ENCODE assay signal across 13 cellular contexts in the genomic region with DNA sequence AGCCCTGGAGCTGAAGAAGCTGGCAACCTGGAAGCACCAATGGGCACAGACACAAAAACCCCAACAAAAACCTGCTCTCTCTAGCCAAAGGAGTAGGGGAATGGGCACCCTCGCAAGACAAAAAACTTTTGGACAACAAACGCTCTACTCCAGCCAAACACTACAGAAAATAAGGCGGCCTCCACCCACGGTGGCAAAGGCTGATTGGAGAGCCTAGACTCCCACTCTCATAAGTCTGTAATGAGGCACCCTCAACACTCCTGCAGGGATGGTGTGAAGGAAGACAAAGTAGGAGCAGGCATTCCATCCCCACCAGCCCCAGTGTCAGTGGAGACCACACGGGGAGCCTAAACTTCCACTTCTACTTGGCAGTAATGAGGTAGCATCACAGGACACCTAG. TPM values are rescaled to one million over a fixed set of nuclear protein-coding genes. Genes with fewer than 3 reads are reported as not detected.
A peak's percentile ranks its signal among the peaks of the same experiment; 100 is the strongest.
DNase-seq lines count a peak whose midpoint lies in the region; ATAC-seq, FAIRE-seq and TF ChIP-seq lines count a peak whose summit lies in the region.
"Had no signal": no experiment of that assay in that cellular context is flagged by ENCODE, and none has a peak within 500 bp of the region (broad histone marks: within the 10 kb centered on the region; RNA-seq: fewer than 3 reads in every experiment).

No MANE protein-coding gene starts in this region.

- CTCF ChIA-PET in HepG2 (lab: Yijun Ruan, JAX; ENCODE audit: low intra/inter-chr PET ratio, low total read pairs), result no interaction called here
- CTCF ChIA-PET in PC-3 (lab: Charles Lee), result interaction anchor here (0.6 kb wide), 1 partner anchor 19 kb away, joined by 3 read pairs; no protein-coding TSS in a partner anchor

- H2AFZ ChIP-seq in HepG2 (ENCODE audit: low read length) (no peak overlapping the region), PC-3 (ENCODE audit: low read length) (no peak overlapping the region), hepatocyte (no peak overlapping the region), smooth muscle cell (ENCODE audit: low read depth) (no peak overlapping the region)

- FAIRE-seq in HepG2 (lab: Jason Lieb, UNC), result no peak

- H3F3A ChIP-seq in PC-3 (ENCODE audit: low read length, unreplicated experiment) (peaks cover 4% of the 10 kb centered on the region), smooth muscle cell (ENCODE audit: low read depth) (peaks cover 12% of the 10 kb centered on the region)

- no peaks in the 10 kb centered on the region for H3K9me2 ChIP-seq in PC-3 (replicated peaks; ENCODE audit: low read length)
- no peaks in the 10 kb centered on the region for H3K9me2 ChIP-seq in hepatocyte (replicated peaks; ENCODE audit: insufficient read depth)

- H3K9ac ChIP-seq in HepG2 (ENCODE audit: insufficient read depth, low read depth, low read length) (no peak overlapping the region), PC-3 (ENCODE audit: low read length) (no peak overlapping the region), smooth muscle cell (ENCODE audit: low read depth) (no peak overlapping the region)

- intact Hi-C loops in HepG2 (cut with micrococcal nuclease; ENCODE audit: unreplicated experiment) (no loop called here), right lobe of liver (cut with DNase I) (no loop called here), PC-3 (cut with micrococcal nuclease) (no loop called here)

- TF ChIP-seq POLR2A in HepG2 (IDR thresholded peaks at IDR 0.05; ENCODE audit: insufficient read depth in 1 of 2, low read depth in 2 of 2, low read length in 2 of 2), result no peak
- no peak for TF ChIP-seq POLR2A in right lobe of liver (IDR thresholded peaks at IDR 0.05)

- H3K79me2 ChIP-seq in HepG2 (ENCODE audit: insufficient read depth, low read length) (peaks cover 96% of the 10 kb centered on the region), PC-3 (ENCODE audit: low read length) (peaks cover 90% of the 10 kb centered on the region), hepatocyte (peaks cover 85% of the 10 kb centered on the region), smooth muscle cell (ENCODE audit: low read depth) (peaks cover 79% of the 10 kb centered on the region)

- H3K36me3 ChIP-seq in HepG2 (replicated peaks in 1 of 2; ENCODE audit: control insufficient read depth in 1 of 2, insufficient read depth in 2 of 2, low read length in 2 of 2) (peaks cover 4 to 24% of the 10 kb centered on the region in 2 experiments; a peak in 4 of 5 replicates), right lobe of liver (no peaks in the 10 kb centered on the region), PC-3 (ENCODE audit: low read depth, low read length) (peaks cover 8% of the 10 kb centered on the region), hepatocyte (replicated peaks; ENCODE audit: insufficient read depth, low read depth) (no peaks in the 10 kb centered on the region), smooth muscle cell (ENCODE audit: low read depth) (peaks cover under 1% of the 10 kb centered on the region)

- POLR2A ChIA-PET in HepG2 (lab: Yijun Ruan, JAX), result interaction anchor here (2.5 kb wide), 1 partner anchor 8 kb away, joined by 23 read pairs; the partner anchor contains the start of genes RPRD1B and TTI1
- POLR2A ChIA-PET in PC-3 (lab: Charles Lee; ENCODE audit: unreplicated experiment), result interaction anchor here (0.7 to 0.8 kb wide), 2 partner anchors 10 to 18 kb away, joined by 3 read pairs; no protein-coding TSS in a partner anchor

- no peak for TF ChIP-seq CTCF in HepG2 (CRISPR knock-in tag; IDR thresholded peaks at IDR 0.05)
- TF ChIP-seq CTCF in right lobe of liver (IDR thresholded peaks at IDR 0.05), result no peak
- TF ChIP-seq CTCF in PC-3 (conservative IDR thresholded peaks at IDR 0.05; ENCODE audit: low read depth, low read length), result no peak
- TF ChIP-seq CTCF in hepatocyte (IDR thresholded peaks at IDR 0.05; ENCODE audit: poor library complexity), result no peak
- TF ChIP-seq CTCF in smooth muscle cell (IDR thresholded peaks at IDR 0.05; ENCODE audit: borderline replicate concordance, insufficient read depth, poor library complexity, severe bottlenecking), result no peak

- H3K4me2 ChIP-seq in HepG2 (ENCODE audit: low read depth, low read length), result no peak overlapping the region
- no peak overlapping the region for H3K4me2 ChIP-seq in PC-3 (ENCODE audit: low read length)
- H3K4me2 ChIP-seq in hepatocyte, result no peak overlapping the region
- peak overlapping the region; percentile 65 for H3K4me2 ChIP-seq in smooth muscle cell

- no peak for TF ChIP-seq EP300 in HepG2 (IDR thresholded peaks at IDR 0.05; ENCODE audit: low read depth in 2 of 2, low read length in 2 of 2)
- TF ChIP-seq EP300 in HepG2 (CRISPR knock-in tag; IDR thresholded peaks at IDR 0.05; ENCODE audit: borderline replicate concordance), result no peak

- BruUV-seq in HepG2 (replicated peaks; lab: Mats Ljungman, UMichigan) (no TSS peak), PC-3 (replicated peaks; lab: Mats Ljungman, UMichigan) (no TSS peak)

- 75% methylated on average over 5 of the region's 5 CpGs for WGBS in HepG2 (ENCODE audit: low lambda C conversion rate)
- WGBS in right lobe of liver (ENCODE audit: insufficient coverage, low coverage, low lambda C conversion rate, missing lambda C conversion rate), result 79% methylated on average over 4 of the region's 5 CpGs
- 89% methylated on average over 5 of the region's 5 CpGs for WGBS in hepatocyte (ENCODE audit: low lambda C conversion rate, missing lambda C conversion rate)
- WGBS in smooth muscle cell (ENCODE audit: low lambda C conversion rate), result 74% methylated on average over 5 of the region's 5 CpGs

- H3K4me3 ChIP-seq in HepG2 (replicated peaks in 1 of 3; ENCODE audit: insufficient read depth in 1 of 3, low read depth in 2 of 3, low read length in 3 of 3) (no peak overlapping the region), right lobe of liver (no peak overlapping the region), PC-3 (ENCODE audit: low read length) (no peak overlapping the region), hepatocyte (no peak overlapping the region), smooth muscle cell (no peak overlapping the region)

- H3K27me3 ChIP-seq in HepG2 (ENCODE audit: control insufficient read depth in 1 of 2, insufficient read depth in 2 of 2, low read length in 2 of 2) (no peaks in the 10 kb centered on the region), right lobe of liver (no peaks in the 10 kb centered on the region), PC-3 (ENCODE audit: low read length) (no peaks in the 10 kb centered on the region), hepatocyte (no peaks in the 10 kb centered on the region), smooth muscle cell (ENCODE audit: low read depth) (no peaks in the 10 kb centered on the region)

- in situ Hi-C loops in HepG2 (cut with HindIII; ENCODE audit: extremely low pct_ligation_motif_present, low pct_unique_long_range_greater_than_20kb), result no loop called here

- ATAC-seq in HepG2, result no peak
- no peak for ATAC-seq in right lobe of liver
- ATAC-seq in PC-3, result no peak

- H4K20me1 ChIP-seq in HepG2 (ENCODE audit: insufficient read depth, low read length) (peaks cover 3% of the 10 kb centered on the region; the same call in 1 of the 2 replicates), PC-3 (ENCODE audit: low read length) (peaks cover 18% of the 10 kb centered on the region), hepatocyte (ENCODE audit: insufficient read depth, poor library complexity, severe bottlenecking) (no peaks in the 10 kb centered on the region), smooth muscle cell (ENCODE audit: low read depth) (peaks cover 12% of the 10 kb centered on the region)

- no peak overlapping the region for H3K27ac ChIP-seq in HepG2 (ENCODE audit: extremely low read length, insufficient read depth, low read length)
- no peak overlapping the region for H3K27ac ChIP-seq in right lobe of liver
- H3K27ac ChIP-seq in PC-3 (ENCODE audit: low read length), result 0 out of 2 replicates have a peak overlapping the region, but pooled peaks have one; percentile 9
- H3K27ac ChIP-seq in hepatocyte, result peak overlapping the region; percentile 7
- H3K27ac ChIP-seq in smooth muscle cell (ENCODE audit: low read depth), result peak overlapping the region; percentile 73

- TF ChIP-seq RAD21 in HepG2 (CRISPR knock-in tag; IDR thresholded peaks at IDR 0.05), result no peak

- peaks cover 57% of the 10 kb centered on the region for H3K4me1 ChIP-seq in HepG2 (ENCODE audit: insufficient read depth, low read length)
- H3K4me1 ChIP-seq in right lobe of liver, result peaks cover 0 to 16% (median 8%) of the 10 kb centered on the region in 4 donors
- peaks cover 42% of the 10 kb centered on the region for H3K4me1 ChIP-seq in PC-3 (ENCODE audit: insufficient read depth, low read length)
- peaks cover 4% of the 10 kb centered on the region for H3K4me1 ChIP-seq in hepatocyte (ENCODE audit: insufficient read depth)
- no peaks in the 10 kb centered on the region for H3K4me1 ChIP-seq in smooth muscle cell (ENCODE audit: low read depth)

- DNase-seq in HepG2 (ENCODE audit: low spot score), result no peak
- DNase-seq in right lobe of liver, result no peak
- no peak for DNase-seq in PC-3
- DNase-seq in hepatocyte (ENCODE audit: low spot score), result no peak
- no peak for DNase-seq in smooth muscle cell (lab: John Stamatoyannopoulos, UW; ENCODE audit: unreplicated experiment)
- DNase-seq in stimulated activated CD4-positive, alpha-beta T cell treated with anti-CD3 and anti-CD28 coated beads, Interleukin-15, amount 100 ng/mL, for 24 hours, result no peak
- no peak for DNase-seq in hepatic stellate cell (ENCODE audit: low spot score)
- DNase-seq in NCI-H446 (lab: John Stamatoyannopoulos, UW), result no peak
- DNase-seq: NCI-H1417, NCI-H187 treated with DMSO at 0.1 percent for 48 hours, NCI-H69, RPMI8226, SIG-M5 had no signal

- H3K9me3 ChIP-seq in HepG2 (ENCODE audit: low read length) (no peaks in the 10 kb centered on the region; the same call in 1 of the 2 replicates), right lobe of liver (no peaks in the 10 kb centered on the region), PC-3 (ENCODE audit: low read length) (no peaks in the 10 kb centered on the region), hepatocyte (ENCODE audit: low read depth) (no peaks in the 10 kb centered on the region), smooth muscle cell (replicated peaks; ENCODE audit: low read depth) (no peaks in the 10 kb centered on the region)

RNA-seq across cellular contexts. Expression of gene TTI1, which starts 8.8 kb away (rescaled TPM):
- 39.8 and 51.7 TPM in 2 replicates for total RNA-seq in HepG2 (2016; rRNA removed; fragmentation: Illumina TruSeq; extraction: Trizol)
- 4.3 and 5.3 TPM in 2 replicates for total RNA-seq in HepG2 (2016; cell fraction: cytosol; rRNA removed; fragmentation: Illumina TruSeq; extraction: Trizol; ENCODE audit: low read depth)
- total RNA-seq in HepG2 (2016; cell fraction: insoluble cytoplasmic fraction; rRNA removed; fragmentation: Illumina TruSeq; extraction: Trizol), result 39.0 and 48.3 TPM in 2 replicates
- 12.1 and 12.8 TPM in 2 replicates for total RNA-seq in HepG2 (2016; cell fraction: membrane; rRNA removed; fragmentation: Illumina TruSeq; extraction: Trizol)
- total RNA-seq in HepG2 (2016; cell fraction: nucleus; rRNA removed; fragmentation: Illumina TruSeq; extraction: Trizol), result 53.4 and 63.7 TPM in 2 replicates
- polyA plus RNA-seq in HepG2 (2011; rRNA removed), result 21.5 and 22.9 TPM in 2 replicates
- 15.4 and 16.2 TPM in 2 replicates for polyA plus RNA-seq in HepG2 (2011; cell fraction: cytosol; rRNA removed)
- polyA plus RNA-seq in HepG2 (2011; cell fraction: nucleus; rRNA removed), result 16.1 and 18.5 TPM in 2 replicates
- 15.4 and 20.9 TPM in 2 replicates for polyA plus RNA-seq in HepG2 (2012)
- polyA plus RNA-seq in HepG2 (2016; cell fraction: cytosol; fragmentation: Illumina TruSeq; extraction: Trizol; ENCODE audit: low read depth), result 2.1 and 2.4 TPM in 2 replicates
- polyA plus RNA-seq in HepG2 (2016; cell fraction: insoluble cytoplasmic fraction; fragmentation: Illumina TruSeq; extraction: Trizol; ENCODE audit: low read depth), result 23.2 and 30.3 TPM in 2 replicates
- 3.8 and 4.7 TPM in 2 replicates for polyA plus RNA-seq in HepG2 (2016; cell fraction: membrane; fragmentation: Illumina TruSeq; extraction: Trizol; ENCODE audit: low read depth)
- polyA plus RNA-seq in HepG2 (2016; cell fraction: nucleus; fragmentation: Illumina TruSeq; extraction: Trizol; ENCODE audit: insufficient read depth, low read depth), result 32.5 and 34.5 TPM in 2 replicates
- polyA minus RNA-seq in HepG2 (2011; rRNA and poly(A)+ RNA removed; ENCODE audit: low replicate concordance), result 67.8 and 87.6 TPM in 2 replicates
- polyA minus RNA-seq in HepG2 (2011; cell fraction: cytosol; rRNA and poly(A)+ RNA removed), result 20.3 and 23.7 TPM in 2 replicates
- 72.5 and 93.6 TPM in 2 replicates for polyA minus RNA-seq in HepG2 (2011; cell fraction: nucleus; rRNA and poly(A)+ RNA removed)
- 10 to 100 TPM in 4 of 6 experiments, 1 to 10 TPM in 2; 8.6 to 14.3 (median 11.3) TPM for total RNA-seq in right lobe of liver
- total RNA-seq in PC-3 (2014; rRNA removed), result 21.8 and 23.2 TPM in 2 replicates
- total RNA-seq in hepatocyte, result 15.1 and 15.7 TPM in 2 replicates
- 12.6 and 15.1 TPM in 2 replicates for polyA plus RNA-seq in hepatocyte
- total RNA-seq in smooth muscle cell, result 17.0 and 20.4 TPM in 2 replicates
- 14.2 and 20.0 TPM in 2 replicates for polyA plus RNA-seq in smooth muscle cell

RNA-seq across cellular contexts. Expression of gene RPRD1B, which starts 9.1 kb away (rescaled TPM):
- total RNA-seq in HepG2 (2016; rRNA removed; fragmentation: Illumina TruSeq; extraction: Trizol) (41.5 and 45.6 TPM in 2 replicates), right lobe of liver (100 to 1,000 TPM in 1 of 6 experiments, 10 to 100 TPM in 5; 25.0 to 153 (median 37.9) TPM), PC-3 (2014; rRNA removed) (40.1 and 43.6 TPM in 2 replicates), hepatocyte (26.8 and 28.0 TPM in 2 replicates), smooth muscle cell (40.2 and 59.1 TPM in 2 replicates)
- 88.9 and 116 TPM in 2 replicates for total RNA-seq in HepG2 (2016; cell fraction: cytosol; rRNA removed; fragmentation: Illumina TruSeq; extraction: Trizol; ENCODE audit: low read depth)
- total RNA-seq in HepG2 (2016; cell fraction: insoluble cytoplasmic fraction; rRNA removed; fragmentation: Illumina TruSeq; extraction: Trizol), result 39.5 and 44.6 TPM in 2 replicates
- 25.9 and 26.4 TPM in 2 replicates for total RNA-seq in HepG2 (2016; cell fraction: membrane; rRNA removed; fragmentation: Illumina TruSeq; extraction: Trizol)
- 54.7 and 73.0 TPM in 2 replicates for total RNA-seq in HepG2 (2016; cell fraction: nucleus; rRNA removed; fragmentation: Illumina TruSeq; extraction: Trizol)
- polyA plus RNA-seq in HepG2 (2011; rRNA removed) (29.7 and 31.1 TPM in 2 replicates), hepatocyte (16.5 and 18.5 TPM in 2 replicates), smooth muscle cell (13.5 and 19.6 TPM in 2 replicates)
- 16.3 and 23.0 TPM in 2 replicates for polyA plus RNA-seq in HepG2 (2011; cell fraction: cytosol; rRNA removed)
- 23.9 and 28.8 TPM in 2 replicates for polyA plus RNA-seq in HepG2 (2011; cell fraction: nucleus; rRNA removed)
- 25.6 and 28.2 TPM in 2 replicates for polyA plus RNA-seq in HepG2 (2012)
- 1.9 and 2.1 TPM in 2 replicates for polyA plus RNA-seq in HepG2 (2016; cell fraction: cytosol; fragmentation: Illumina TruSeq; extraction: Trizol; ENCODE audit: low read depth)
- polyA plus RNA-seq in HepG2 (2016; cell fraction: insoluble cytoplasmic fraction; fragmentation: Illumina TruSeq; extraction: Trizol; ENCODE audit: low read depth), result 40.0 and 47.0 TPM in 2 replicates
- polyA plus RNA-seq in HepG2 (2016; cell fraction: membrane; fragmentation: Illumina TruSeq; extraction: Trizol; ENCODE audit: low read depth), result 7.1 and 7.5 TPM in 2 replicates
- polyA plus RNA-seq in HepG2 (2016; cell fraction: nucleus; fragmentation: Illumina TruSeq; extraction: Trizol; ENCODE audit: insufficient read depth, low read depth), result 61.9 and 76.1 TPM in 2 replicates
- 39.2 and 72.4 TPM in 2 replicates for polyA minus RNA-seq in HepG2 (2011; rRNA and poly(A)+ RNA removed; ENCODE audit: low replicate concordance)
- 36.2 and 48.9 TPM in 2 replicates for polyA minus RNA-seq in HepG2 (2011; cell fraction: cytosol; rRNA and poly(A)+ RNA removed)
- polyA minus RNA-seq in HepG2 (2011; cell fraction: nucleus; rRNA and poly(A)+ RNA removed), result 98.0 and 104 TPM in 2 replicates

Comparison
In these comparisons a context has a peak if more than half of its experiments do, and no peak if none do; other contexts are left out.
1. H3K27ac ChIP-seq: peak in PC-3 (single experiment), hepatocyte (single experiment) and smooth muscle cell (single experiment); none in HepG2 (single experiment) and right lobe of liver (0 of 3).